22 cellular contexts compared by ENCODE assay signal in the genomic region with DNA sequence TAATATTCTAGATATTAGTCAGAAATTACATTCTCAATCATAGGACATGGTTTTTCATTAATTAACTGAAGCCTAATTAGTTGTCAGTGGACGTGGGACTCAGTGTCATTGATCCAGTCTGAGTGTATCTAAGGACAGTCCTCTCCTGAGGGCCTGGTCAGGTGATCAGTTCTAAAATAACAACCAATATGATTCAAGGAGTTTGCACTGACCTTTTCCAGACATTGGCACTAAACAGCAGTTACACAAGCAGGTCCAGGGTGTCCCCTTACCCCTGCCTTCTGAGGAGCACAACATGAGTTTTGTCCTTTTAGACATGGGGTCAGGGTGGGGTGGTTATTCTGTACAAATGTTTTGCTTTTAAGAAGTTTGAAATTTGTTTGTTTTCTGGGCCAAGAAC.
DNase-seq lines count a peak whose midpoint lies in the region; ATAC-seq, FAIRE-seq and TF ChIP-seq lines count a peak whose summit lies in the region.
"Had no signal": no experiment of that assay in that cellular context is flagged by ENCODE, and none has a peak within 500 bp of the region (broad histone marks: within the 10 kb centered on the region; RNA-seq: fewer than 3 reads in every experiment).

No MANE protein-coding gene starts in this region.

- H3K4me3 ChIP-seq in bronchial epithelial cell (ENCODE audit: low read depth, low read length) (no peak overlapping the region), heart left ventricle (no peak overlapping the region), right atrium auricular region (no peak overlapping the region), psoas muscle (no peak overlapping the region), Peyer's patch (no peak overlapping the region), ascending aorta (no peak overlapping the region)
- H3K4me3 ChIP-seq: A549, GM23248 had no signal

- H3K27ac ChIP-seq in heart left ventricle (peak overlapping the region; percentile 25 to 87 (median 54)), right atrium auricular region (peak overlapping the region; percentile 48 to 62), psoas muscle (peak overlapping the region; percentile 9), Peyer's patch (no peak overlapping the region), ascending aorta (no peak overlapping the region)
- H3K27ac ChIP-seq: A549, C4-2B, GM23248 had no signal

- peak; percentile 93 to 96 (median 94) for ATAC-seq in heart left ventricle
- peak; percentile 94 to 97 (median 96) for ATAC-seq in psoas muscle
- ATAC-seq: A549; CD8-positive, alpha-beta T cell; HCT116 had no signal

- WGBS in heart left ventricle, 4 donors = 43 to 48% (median 44%) methylated on average over 1 of the region's 1 CpG
- WGBS in psoas muscle, 3 donors = 21 to 32% (median 29%) methylated on average over 1 of the region's 1 CpG

- H3K36me3 ChIP-seq in bronchial epithelial cell (ENCODE audit: control insufficient read depth, insufficient read depth, low read length) = no peaks in the 10 kb centered on the region
- H3K36me3 ChIP-seq in heart left ventricle = peaks cover 0 to 58% (median 16%) of the 10 kb centered on the region in 9 donors
- H3K36me3 ChIP-seq in right atrium auricular region = peaks cover 66% of the 10 kb centered on the region
- peaks cover 0 to 57% of the 10 kb centered on the region in 2 donors for H3K36me3 ChIP-seq in psoas muscle (ENCODE audit: insufficient read depth in 1 of 2, low read depth in 1 of 2)
- no peaks in the 10 kb centered on the region for H3K36me3 ChIP-seq in Peyer's patch
- H3K36me3 ChIP-seq in ascending aorta = no peaks in the 10 kb centered on the region
- H3K36me3 ChIP-seq: BE2C had no signal

- H3K9me3 ChIP-seq in heart left ventricle (peaks cover 0 to 3% (median 0%) of the 10 kb centered on the region in 12 donors), right atrium auricular region (no peaks in the 10 kb centered on the region), psoas muscle (no peaks in the 10 kb centered on the region), Peyer's patch (no peaks in the 10 kb centered on the region), ascending aorta (no peaks in the 10 kb centered on the region)
- H3K9me3 ChIP-seq: A549, BE2C had no signal

- H3K27me3 ChIP-seq in bronchial epithelial cell (ENCODE audit: control insufficient read depth, insufficient read depth, low read length) (no peaks in the 10 kb centered on the region), heart left ventricle (no peaks in the 10 kb centered on the region), right atrium auricular region (no peaks in the 10 kb centered on the region), psoas muscle (ENCODE audit: insufficient read depth in 3 of 3, low read length in 2 of 3) (no peaks in the 10 kb centered on the region), Peyer's patch (no peaks in the 10 kb centered on the region), ascending aorta (no peaks in the 10 kb centered on the region)
- H3K27me3 ChIP-seq: BE2C had no signal

- peaks cover 0 to 8% (median 1%) of the 10 kb centered on the region in 3 donors for H3K27me3 Mint-ChIP-seq in CD14-positive monocyte (ENCODE audit: low read depth in 3 of 3)

- H3K4me1 ChIP-seq in heart left ventricle = peaks cover 0 to 48% (median 13%) of the 10 kb centered on the region in 12 donors
- H3K4me1 ChIP-seq in right atrium auricular region = peaks cover 0 to 17% of the 10 kb centered on the region in 2 donors
- H3K4me1 ChIP-seq in psoas muscle = peaks cover 43% of the 10 kb centered on the region
- no peaks in the 10 kb centered on the region for H3K4me1 ChIP-seq in Peyer's patch
- H3K4me1 ChIP-seq in ascending aorta = no peaks in the 10 kb centered on the region
- H3K4me1 ChIP-seq: A549, BE2C had no signal

- intact Hi-C loops in heart left ventricle (cut with DNase I) = no loop called here
- intact Hi-C loops in psoas muscle (cut with DNase I) = no loop called here
- intact Hi-C loops in CD14-positive monocyte (cut with micrococcal nuclease) = no loop called here
- intact Hi-C loops in ascending aorta (cut with DNase I) = no loop called here

- DNase-seq in bronchial epithelial cell (ENCODE audit: low read depth) (no peak), heart left ventricle (peak in 3 of 5 donors; percentile 23 to 44 (median 30)), right atrium auricular region (ENCODE audit: low spot score) (no peak), psoas muscle (no peak), CD14-positive monocyte (ENCODE audit: low spot score) (no peak), Peyer's patch (no peak), erythroblast (lab: John Stamatoyannopoulos, UW) (no peak), ascending aorta (ENCODE audit: low spot score in 2 of 2) (no peak)
- DNase-seq: BE2C; CD8-positive, alpha-beta T cell; COR-L47; DMS153; DMS79 treated with DMSO at 0.1 percent for 48 hours; EL; GM23248 had no signal

- FAIRE-seq in bronchial epithelial cell (lab: Jason Lieb, UNC) = peak; percentile 23
- FAIRE-seq: A549, D721Med, G401.6, GM12891, H54 had no signal

- no peak for TF ChIP-seq CTCF in bronchial epithelial cell (IDR thresholded peaks at IDR 0.05; ENCODE audit: insufficient read depth, low read length, severe bottlenecking)
- TF ChIP-seq CTCF in heart left ventricle (IDR thresholded peaks at IDR 0.05) = no peak
- no peak for TF ChIP-seq CTCF in right atrium auricular region (IDR thresholded peaks at IDR 0.05)
- no peak for TF ChIP-seq CTCF in psoas muscle (IDR thresholded peaks at IDR 0.05)
- TF ChIP-seq CTCF in CD14-positive monocyte (IDR thresholded peaks at IDR 0.05) = no peak
- no peak for TF ChIP-seq CTCF in Peyer's patch (IDR thresholded peaks at IDR 0.05)
- no peak for TF ChIP-seq CTCF in ascending aorta (IDR thresholded peaks at IDR 0.05)

- H3K4me1 Mint-ChIP-seq in CD14-positive monocyte = peaks cover 9% of the 10 kb centered on the region

- no peak overlapping the region for H3K4me3 Mint-ChIP-seq in CD14-positive monocyte
- H3K4me3 Mint-ChIP-seq: CD8-positive, alpha-beta T cell had no signal

- TF ChIP-seq POLR2A in heart left ventricle (IDR thresholded peaks at IDR 0.05) = no peak
- TF ChIP-seq POLR2A in Peyer's patch (IDR thresholded peaks at IDR 0.05) = no peak
- TF ChIP-seq POLR2A in erythroblast (IDR thresholded peaks at IDR 0.05; ENCODE audit: low read length) = no peak

- no peak overlapping the region for H3K27ac Mint-ChIP-seq in CD14-positive monocyte
- H3K27ac Mint-ChIP-seq: CD8-positive, alpha-beta T cell had no signal

- H3K9me3 Mint-ChIP-seq in CD14-positive monocyte = peaks cover 0 to 10% (median 5%) of the 10 kb centered on the region in 7 donors
- H3K9me3 Mint-ChIP-seq: CD8-positive, alpha-beta T cell had no signal

- H3K36me3 Mint-ChIP-seq in CD14-positive monocyte = no peaks in the 10 kb centered on the region
- H3K36me3 Mint-ChIP-seq: CD8-positive, alpha-beta T cell had no signal

Comparison
In these comparisons a context has a peak if more than half of its experiments do, and no peak if none do; other contexts are left out.
1. DNase-seq: peak in heart left ventricle (3 of 5); none in bronchial epithelial cell (single experiment), right atrium auricular region (single experiment), psoas muscle (0 of 2), CD14-positive monocyte (single experiment), Peyer's patch (0 of 3), erythroblast (0 of 2) and ascending aorta (0 of 2).
2. H3K27ac ChIP-seq: peak in heart left ventricle (12 of 12), right atrium auricular region (2 of 2) and psoas muscle (single experiment); none in Peyer's patch (0 of 4) and ascending aorta (0 of 2).